Comparison of ENCODE assay signal across 2 cellular contexts in genomic region chr20:62285151-62285550, GRCh38.
TF ChIP-seq lines count a peak whose summit lies in the region.

No MANE protein-coding gene starts in this region.

TF ChIP-seq in HepG2, 621 proteins besides CTCF, POLR2A, EP300 and RAD21:
- TF ChIP-seq ZSCAN21 (CRISPR knock-in tag; IDR thresholded peaks at IDR 0.05; ENCODE audit: borderline replicate concordance): no peak
- no peak for TF ChIP-seq ATF3 (CRISPR knock-in tag; IDR thresholded peaks at IDR 0.05)
- TF ChIP-seq ATF7-NPFF (CRISPR knock-in tag; IDR thresholded peaks at IDR 0.05; ENCODE audit: low read depth): no peak
- TF ChIP-seq THRA (CRISPR knock-in tag; IDR thresholded peaks at IDR 0.05; ENCODE audit: borderline replicate concordance): no peak
- no peak for TF ChIP-seq MLLT10 (CRISPR knock-in tag; IDR thresholded peaks at IDR 0.05)
- no peak for TF ChIP-seq KAT2B (IDR thresholded peaks at IDR 0.05; ENCODE audit: borderline replicate concordance, low read depth, low read length)
- no peak for TF ChIP-seq PAX8 (CRISPR knock-in tag; IDR thresholded peaks at IDR 0.05; ENCODE audit: borderline replicate concordance)
- TF ChIP-seq TBP (CRISPR knock-in tag; IDR thresholded peaks at IDR 0.05): no peak
- TF ChIP-seq ZNF598 (CRISPR knock-in tag; IDR thresholded peaks at IDR 0.05; ENCODE audit: borderline replicate concordance): no peak

TF ChIP-seq in endothelial cell of umbilical vein, 7 proteins besides CTCF, POLR2A, EP300 and RAD21:
- TF ChIP-seq JUN (IDR thresholded peaks at IDR 0.05; ENCODE audit: borderline replicate concordance, insufficient read depth, insufficient read length, low read depth): no peak
- no peak for TF ChIP-seq FOS (IDR thresholded peaks at IDR 0.05; ENCODE audit: borderline replicate concordance, insufficient read depth, low read length)
- TF ChIP-seq MAX (IDR thresholded peaks at IDR 0.05; ENCODE audit: insufficient read depth, insufficient read length): no peak
- TF ChIP-seq POLR2AphosphoS5 (IDR thresholded peaks at IDR 0.05; ENCODE audit: insufficient read depth, low read depth, low read length): no peak
- TF ChIP-seq GATA2 (IDR thresholded peaks at IDR 0.05; ENCODE audit: insufficient read depth, insufficient read length, low read depth, low read length): no peak
- TF ChIP-seq MYC (IDR thresholded peaks at IDR 0.05; ENCODE audit: low read depth, low read length): no peak
- TF ChIP-seq EZH2 (IDR thresholded peaks at IDR 0.05; ENCODE audit: borderline replicate concordance, low read depth, low read length, severe bottlenecking): no peak
